Comparison of ENCODE assay signal across 8 cellular contexts in genomic region chr12:89709994-89710872, GRCh38. TPM values are rescaled to one million over a fixed set of nuclear protein-coding genes. Genes with fewer than 3 reads are reported as not detected.
DNase-seq lines count a peak whose midpoint lies in the region; ATAC-seq and TF ChIP-seq lines count a peak whose summit lies in the region.

No MANE protein-coding gene starts in this region.

- H3K27ac ChIP-seq in RWPE1 (peak overlapping the region; percentile 99), left lung (peak overlapping the region; percentile 99 to 100)

- intact Hi-C loops in left lung (cut with DNase I) = no loop called here

- in situ Hi-C loops in HAP-1 (cut with MboI; ENCODE audit: low sequenced_read_pairs) = no loop called here

- H3K4me3 ChIP-seq in HAP-1 (peak overlapping the region; percentile 76), left lung (peak overlapping the region; percentile 67 to 72)

- H3K36me3 ChIP-seq in HAP-1 (replicated peaks) = no peaks in the 10 kb centered on the region
- no peaks in the 10 kb centered on the region for H3K36me3 ChIP-seq in left lung

- peak; percentile 26 for ATAC-seq in left lung
- ATAC-seq in HG03342 (IDR thresholded peaks at IDR 0.05; ENCODE audit: unreplicated experiment) = no peak
- no peak for ATAC-seq in HG02885 (IDR thresholded peaks at IDR 0.05; ENCODE audit: poor library complexity, unreplicated experiment)

- CTCF ChIA-PET in RWPE1 (lab: Yijun Ruan, JAX) = interaction anchor here (0.7 kb wide), 1 partner anchor 63 kb away, joined by 4 read pairs; no protein-coding TSS in a partner anchor

- H3K9me3 ChIP-seq in HAP-1 (peaks cover 4% of the 10 kb centered on the region; the same call in 1 of the 2 replicates), left lung (peaks cover 0 to 7% of the 10 kb centered on the region in 2 donors)

- H3K4me1 ChIP-seq in HAP-1 (peaks cover 7% of the 10 kb centered on the region), left lung (peaks cover 0 to 32% of the 10 kb centered on the region in 2 donors)

- H3K27me3 ChIP-seq in HAP-1 (ENCODE audit: low read depth) = peaks cover 7% of the 10 kb centered on the region
- H3K27me3 ChIP-seq in left lung = peaks cover 0 to 3% of the 10 kb centered on the region in 2 donors

- DNase-seq in EH (ENCODE audit: low read depth) (peak; percentile 66), HAP-1 (ENCODE audit: low spot score in 2 of 2) (peak; percentile 28 to 63), RWPE1 (ENCODE audit: low spot score) (no peak), cerebellum (ENCODE audit: low spot score) (peak; percentile 59), left lung (peak in 1 of 2 donors; percentile 76)
- DNase-seq in stimulated activated CD4-positive, alpha-beta T cell treated with anti-CD3 and anti-CD28 coated beads, TNF-alpha, amount 100 ng/mL, for 24 hours (ENCODE audit: low read depth in 3 of 3) = peak in 2 of 3 experiments; percentile 5 to 32

- POLR2A ChIA-PET in RWPE1 (lab: Yijun Ruan, JAX; ENCODE audit: low non-redundant PET) = interaction anchor here (0.9 to 1.0 kb wide), 2 partner anchors 47 to 880 kb away, joined by 3 to 4 read pairs; no protein-coding TSS in a partner anchor

- no peak for TF ChIP-seq CTCF in RWPE1 (conservative IDR thresholded peaks at IDR 0.05; ENCODE audit: low read depth)
- no peak for TF ChIP-seq CTCF in left lung (IDR thresholded peaks at IDR 0.05)

RNA-seq across cellular contexts. Expression of gene ATP2B1, which starts 1.6 kb away (rescaled TPM):
- 174 TPM for total RNA-seq in cerebellum
- 10 to 100 TPM; 29.4 to 54.0 TPM for total RNA-seq in left lung
